Comparison of ENCODE assay signal across 9 cellular contexts in the genomic region with DNA sequence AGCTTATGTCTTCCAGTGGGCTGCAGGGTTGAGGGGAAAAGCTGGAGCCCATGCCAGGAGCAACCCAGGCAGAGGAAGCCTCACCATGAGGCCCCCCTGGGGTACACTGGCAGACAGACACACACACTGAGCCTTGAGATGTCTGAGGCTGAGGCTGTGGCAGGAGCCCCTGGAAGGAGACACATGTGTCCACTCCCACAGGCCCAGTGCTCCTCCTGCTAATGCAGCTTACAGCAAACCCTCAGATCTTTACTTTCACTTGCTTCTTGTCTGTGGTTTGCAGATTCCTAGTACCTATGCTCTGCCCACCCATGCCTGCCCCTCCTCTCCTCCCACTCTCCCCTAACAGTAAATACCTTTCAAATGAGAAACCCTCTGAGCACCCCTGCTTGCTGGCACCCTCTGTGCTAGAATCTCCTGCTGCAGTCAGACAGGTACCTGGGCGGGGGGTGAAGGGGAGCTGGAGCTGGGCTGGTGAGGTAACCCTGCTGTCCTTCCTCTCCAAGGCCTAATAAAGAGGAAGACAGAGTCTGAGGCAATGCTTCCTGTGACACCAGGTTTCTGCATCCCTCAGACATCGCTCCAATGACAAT.
DNase-seq lines count a peak whose midpoint lies in the region; ATAC-seq and TF ChIP-seq lines count a peak whose summit lies in the region.
"Had no signal": no experiment of that assay in that cellular context is flagged by ENCODE, and none has a peak within 500 bp of the region (broad histone marks: within the 10 kb centered on the region; RNA-seq: fewer than 3 reads in every experiment).

No MANE protein-coding gene starts in this region.

- no peak overlapping the region for H3K27ac ChIP-seq in MM.1S (ENCODE audit: low read length)
- H3K27ac ChIP-seq in vagina: no peak overlapping the region
- H3K27ac ChIP-seq: VCaP had no signal

- H3K79me2 ChIP-seq in MM.1S (ENCODE audit: low read length): no peaks in the 10 kb centered on the region

- no peaks in the 10 kb centered on the region for H3K9me2 ChIP-seq in MM.1S (replicated peaks; ENCODE audit: insufficient read depth, low read length)

- H3K36me3 ChIP-seq in MM.1S (replicated peaks; ENCODE audit: insufficient read depth, low read length) (no peaks in the 10 kb centered on the region), vagina (no peaks in the 10 kb centered on the region)

- TF ChIP-seq CTCF in MM.1S (IDR thresholded peaks at IDR 0.05; ENCODE audit: low read length) (no peak), foreskin fibroblast (IDR thresholded peaks at IDR 0.05; ENCODE audit: low read depth, low read length) (no peak), vagina (IDR thresholded peaks at IDR 0.05) (no peak)

- no peak overlapping the region for H3K9ac ChIP-seq in MM.1S (ENCODE audit: low read length)

- H3K4me3 Mint-ChIP-seq in activated naive CD8-positive, alpha-beta T cell: peak overlapping the region; percentile 59

- ATAC-seq in GM18870 (IDR thresholded peaks at IDR 0.05; ENCODE audit: unreplicated experiment) (peak; percentile 46), esophagus mucosa (no peak), HG03565 (IDR thresholded peaks at IDR 0.05; ENCODE audit: unreplicated experiment) (no peak)

- no peak for TF ChIP-seq POLR2A in vagina (IDR thresholded peaks at IDR 0.05)

- no peak overlapping the region for H2AFZ ChIP-seq in MM.1S (ENCODE audit: low read length)

- H3K4me1 ChIP-seq in MM.1S (ENCODE audit: low read length) (peaks cover 24% of the 10 kb centered on the region), vagina (peaks cover 15% of the 10 kb centered on the region)

- no peak overlapping the region for H3K4me3 ChIP-seq in MM.1S (ENCODE audit: low read length)
- H3K4me3 ChIP-seq in foreskin fibroblast (ENCODE audit: low read depth in 1 of 2, low read length in 2 of 2): no peak overlapping the region
- no peak overlapping the region for H3K4me3 ChIP-seq in vagina

- H4K20me1 ChIP-seq in MM.1S (ENCODE audit: insufficient read depth, low read length): peaks cover 9% of the 10 kb centered on the region; the same call in 1 of the 2 replicates

- H3K27ac Mint-ChIP-seq in activated naive CD8-positive, alpha-beta T cell: peak overlapping the region; percentile 78

- H3K4me1 Mint-ChIP-seq in activated naive CD8-positive, alpha-beta T cell (ENCODE audit: low read depth): peaks cover 35% of the 10 kb centered on the region

- peak; percentile 44 for DNase-seq in MM.1S
- peak; percentile 10 to 19 for DNase-seq in stimulated activated CD4-positive, alpha-beta T cell treated with anti-CD3 and anti-CD28 coated beads, Interleukin-2, amount 100 ng/mL, for 24 hours
- DNase-seq in foreskin fibroblast: no peak
- DNase-seq in vagina (ENCODE audit: extremely low spot score in 2 of 2): no peak

- no peaks in the 10 kb centered on the region for H3K9me3 Mint-ChIP-seq in activated naive CD8-positive, alpha-beta T cell (ENCODE audit: low read depth)

- H3F3A ChIP-seq in MM.1S (ENCODE audit: insufficient read depth, low read length): peaks cover 22% of the 10 kb centered on the region

- H3K36me3 Mint-ChIP-seq in activated naive CD8-positive, alpha-beta T cell: no peaks in the 10 kb centered on the region

- peaks cover 77% of the 10 kb centered on the region for H3K27me3 ChIP-seq in MM.1S (replicated peaks; ENCODE audit: insufficient read depth, low read length)
- no peaks in the 10 kb centered on the region for H3K27me3 ChIP-seq in vagina

- H3K27me3 Mint-ChIP-seq in activated naive CD8-positive, alpha-beta T cell: no peaks in the 10 kb centered on the region

- H3K4me2 ChIP-seq in MM.1S (ENCODE audit: low read depth, low read length): peak overlapping the region; percentile 61

- H3K9me3 ChIP-seq in MM.1S (replicated peaks; ENCODE audit: insufficient read depth, low read length) (no peaks in the 10 kb centered on the region), vagina (no peaks in the 10 kb centered on the region)

- intact Hi-C loops in vagina (cut with DNase I): no loop called here

Comparison
In these comparisons a context has a peak if more than half of its experiments do, and no peak if none do; other contexts are left out.
1. DNase-seq: peak in MM.1S (single experiment) and stimulated activated CD4-positive, alpha-beta T cell treated with anti-CD3 and anti-CD28 coated beads, Interleukin-2, amount 100 ng/mL, for 24 hours (2 of 2); none in foreskin fibroblast (0 of 2) and vagina (0 of 2).